Comparison of ENCODE assay signal across 8 cellular contexts in the genomic region with DNA sequence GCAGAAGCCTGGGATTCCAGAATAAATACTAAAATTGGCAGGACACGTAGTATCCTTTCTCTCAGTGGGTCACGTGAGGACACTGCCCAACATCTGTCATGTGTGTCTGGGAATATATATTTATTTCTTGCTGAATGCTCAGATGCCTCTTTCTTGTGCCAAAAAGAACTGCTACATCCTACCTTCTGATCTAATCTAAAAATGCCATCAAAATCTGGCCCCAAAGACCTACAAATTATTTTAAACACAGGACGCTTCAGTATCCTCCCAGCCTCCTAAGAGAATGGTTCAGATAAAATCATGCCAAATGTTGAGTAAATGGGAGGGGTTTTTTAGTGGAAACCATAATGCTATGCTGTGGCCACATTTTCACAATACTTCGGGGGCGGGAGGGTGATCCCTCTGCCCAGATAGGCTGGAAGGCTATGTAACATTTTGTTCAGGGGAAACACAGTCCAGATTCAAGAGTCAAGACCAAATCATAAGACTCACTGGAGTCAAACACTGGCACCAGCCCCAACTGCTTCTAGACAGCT. TPM values are rescaled to one million over a fixed set of nuclear protein-coding genes. Genes with fewer than 3 reads are reported as not detected.
DNase-seq lines count a peak whose midpoint lies in the region; FAIRE-seq and TF ChIP-seq lines count a peak whose summit lies in the region.
"Had no signal": no experiment of that assay in that cellular context is flagged by ENCODE, and none has a peak within 500 bp of the region (broad histone marks: within the 10 kb centered on the region; RNA-seq: fewer than 3 reads in every experiment).

No MANE protein-coding gene starts in this region.

- H3K27me3 Mint-ChIP-seq in endothelial cell (ENCODE audit: unreplicated experiment) (peaks cover 5% of the 10 kb centered on the region), Calu3 (ENCODE audit: unreplicated experiment) (no peaks in the 10 kb centered on the region)

- peak overlapping the region in 1 of 2 donors; percentile 8 for H3K27ac ChIP-seq in kidney (ENCODE audit: low read depth in 2 of 2, low read length in 2 of 2)

- no peaks in the 10 kb centered on the region for H3K27me3 ChIP-seq in MG63

- no peak overlapping the region for H3K9ac ChIP-seq in kidney (ENCODE audit: low read length in 2 of 2)

- BruUV-seq in Calu3 (replicated peaks; lab: Mats Ljungman, UMichigan), result no TSS peak

- DNase-seq in MG63, result peak; percentile 87
- DNase-seq in amniotic epithelial cell (ENCODE audit: low read depth), result peak; percentile 98
- DNase-seq in kidney, result peak; percentile 83
- DNase-seq in superior temporal gyrus (ENCODE audit: extremely low spot score), result peak; percentile 81
- no peak for DNase-seq in SKM-1 (lab: John Stamatoyannopoulos, UW; ENCODE audit: unreplicated experiment)
- no peak for DNase-seq in endothelial cell (ENCODE audit: low spot score)
- DNase-seq in Calu3, result no peak

- intact Hi-C loops in kidney (cut with DNase I) (loop anchor here (10.0 kb wide), 1 partner anchor 129 kb away; no protein-coding TSS in a partner anchor), Calu3 (cut with micrococcal nuclease; ENCODE audit: unreplicated experiment) (no loop called here)

- H3K9me3 ChIP-seq in MG63 (no peaks in the 10 kb centered on the region), kidney (ENCODE audit: control insufficient read depth in 1 of 2, low read length in 2 of 2) (no peaks in the 10 kb centered on the region)

- H3K4me3 Mint-ChIP-seq in endothelial cell (ENCODE audit: unreplicated experiment) (no peak overlapping the region), Calu3 (ENCODE audit: low read depth, unreplicated experiment) (no peak overlapping the region)

- H3K9me3 Mint-ChIP-seq in endothelial cell (ENCODE audit: unreplicated experiment) (no peaks in the 10 kb centered on the region), Calu3 (ENCODE audit: low read depth, unreplicated experiment) (no peaks in the 10 kb centered on the region)

- peaks cover 27% of the 10 kb centered on the region for H3K36me3 Mint-ChIP-seq in endothelial cell (ENCODE audit: low read depth, unreplicated experiment)
- H3K36me3 Mint-ChIP-seq in Calu3 (ENCODE audit: insufficient read depth, unreplicated experiment), result no peaks in the 10 kb centered on the region

- H3K4me1 ChIP-seq in kidney (ENCODE audit: control insufficient read depth in 1 of 2, insufficient read depth in 1 of 2, low read depth in 1 of 2, low read length in 2 of 2), result peaks cover 12 to 23% of the 10 kb centered on the region in 2 donors

- CTCF ChIA-PET in Calu3 (lab: Charles Lee), result no interaction called here

- TF ChIP-seq CTCF in kidney (IDR thresholded peaks at IDR 0.05; ENCODE audit: borderline replicate concordance, extremely low read depth, insufficient read depth) (no peak), endothelial cell (IDR thresholded peaks at IDR 0.05; ENCODE audit: unreplicated experiment) (no peak), Calu3 (IDR thresholded peaks at IDR 0.05; ENCODE audit: unreplicated experiment) (no peak)

- no peak for FAIRE-seq in kidney (lab: Jason Lieb, UNC)
- FAIRE-seq: endometrium had no signal

- no peaks in the 10 kb centered on the region for H3K36me3 ChIP-seq in MG63
- peaks cover 0 to 9% of the 10 kb centered on the region in 2 donors for H3K36me3 ChIP-seq in kidney (ENCODE audit: control insufficient read depth in 1 of 2, insufficient read depth in 2 of 2, low read length in 2 of 2)

- H3K4me3 ChIP-seq in MG63, result no peak overlapping the region
- H3K4me3 ChIP-seq in kidney (ENCODE audit: low read length in 2 of 2), result no peak overlapping the region

- no peak overlapping the region for H3K27ac Mint-ChIP-seq in endothelial cell (ENCODE audit: unreplicated experiment)
- H3K27ac Mint-ChIP-seq in Calu3 (ENCODE audit: unreplicated experiment), result no peak overlapping the region

- peaks cover 32% of the 10 kb centered on the region for H3K4me1 Mint-ChIP-seq in endothelial cell (ENCODE audit: unreplicated experiment)
- H3K4me1 Mint-ChIP-seq in Calu3 (ENCODE audit: low read depth, unreplicated experiment), result no peaks in the 10 kb centered on the region

RNA-seq across cellular contexts. Expression of a gene that starts 22.9 kb away (rescaled TPM):
- 1.2 TPM in 1 of 2 replicates, not detected in the other for total RNA-seq in MG63 (2014; rRNA removed; shearing (Covaris generic); ENCODE audit: low replicate concordance)
- total RNA-seq in kidney, result 5.9 TPM
- polyA plus RNA-seq in kidney (ENCODE audit: insufficient read depth, low read depth, low replicate concordance), result 2.1 TPM
- total RNA-seq in endothelial cell (ENCODE audit: unreplicated experiment), result 13.0 TPM
- 0.47 and 0.49 TPM in 2 replicates for total RNA-seq in Calu3 (2022)

RNA-seq across cellular contexts. Expression of a gene that starts 52.7 kb away (rescaled TPM):
- 12.1 and 15.7 TPM in 2 replicates for total RNA-seq in MG63 (2014; rRNA removed; shearing (Covaris generic); ENCODE audit: low replicate concordance)
- total RNA-seq in kidney, result 3.3 TPM
- 2.8 TPM for polyA plus RNA-seq in kidney (ENCODE audit: insufficient read depth, low read depth, low replicate concordance)
- total RNA-seq in endothelial cell (ENCODE audit: unreplicated experiment), result 7.6 TPM
- total RNA-seq in Calu3 (2022), result 8.8 TPM in 2 replicates

RNA-seq across cellular contexts. Expression of a gene that starts 56.1 kb away (rescaled TPM):
- total RNA-seq in MG63 (2014; rRNA removed; shearing (Covaris generic); ENCODE audit: low replicate concordance), result 17.1 and 36.4 TPM in 2 replicates
- 41.9 TPM for total RNA-seq in kidney
- polyA plus RNA-seq in kidney (ENCODE audit: insufficient read depth, low read depth, low replicate concordance), result 21.4 TPM
- total RNA-seq in endothelial cell (ENCODE audit: unreplicated experiment), result 116 TPM
- total RNA-seq in Calu3 (2022), result 46.3 and 47.7 TPM in 2 replicates

Comparison
In these comparisons a context has a peak if more than half of its experiments do, and no peak if none do; other contexts are left out.
1. DNase-seq: peak in MG63 (single experiment), amniotic epithelial cell (single experiment), kidney (single experiment) and superior temporal gyrus (single experiment); none in SKM-1 (single experiment), endothelial cell (single experiment) and Calu3 (single experiment).